ENCODE assay signal across 8 cellular contexts in the genomic region with DNA sequence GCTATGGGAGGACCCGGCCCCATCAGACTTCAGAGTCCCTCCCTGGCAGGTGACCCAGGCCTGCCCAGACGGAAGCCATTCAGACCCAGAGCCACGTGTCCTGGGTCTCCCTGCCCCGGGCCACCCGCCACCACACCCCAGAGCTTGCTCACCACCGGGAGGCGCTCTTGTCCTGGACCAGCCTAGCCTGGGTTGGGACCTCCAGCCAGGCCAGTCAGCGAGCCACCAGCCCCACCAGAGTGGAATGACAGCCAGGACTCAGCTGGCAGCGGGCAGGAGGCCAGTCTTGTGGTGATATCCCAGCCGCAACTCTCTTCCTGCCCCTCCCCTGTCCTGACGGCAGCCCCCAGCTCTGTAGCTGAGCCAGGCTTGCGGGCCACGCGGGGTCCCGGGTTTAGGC. TPM values are rescaled to one million over a fixed set of nuclear protein-coding genes. Genes with fewer than 3 reads are reported as not detected.
A peak's percentile ranks its signal among the peaks of the same experiment; 100 is the strongest.
DNase-seq lines count a peak whose midpoint lies in the region; ATAC-seq, FAIRE-seq and TF ChIP-seq lines count a peak whose summit lies in the region.

No MANE protein-coding gene starts in this region.

- H3K4me2 ChIP-seq in Loucy (ENCODE audit: low read depth, low read length, poor library complexity, severe bottlenecking): no peak overlapping the region
- no peak overlapping the region for H3K4me2 ChIP-seq in K562 (ENCODE audit: insufficient read depth, low read length)

- H3K36me3 ChIP-seq in CD4-positive, CD25-positive, alpha-beta regulatory T cell (ENCODE audit: control insufficient read depth, insufficient read depth, low read length): no peaks in the 10 kb centered on the region
- H3K36me3 ChIP-seq in Loucy (ENCODE audit: insufficient read depth, low read length): no peaks in the 10 kb centered on the region
- H3K36me3 ChIP-seq in K562 (ENCODE audit: control insufficient read depth, insufficient read depth, low read length): no peaks in the 10 kb centered on the region

- H3K9me3 Mint-ChIP-seq in CD4-positive, CD25-positive, alpha-beta regulatory T cell: no peaks in the 10 kb centered on the region

- H3K9me1 ChIP-seq in K562 (ENCODE audit: control insufficient read depth, insufficient read depth, low read length): no peaks in the 10 kb centered on the region

- no peak overlapping the region for H3K27ac ChIP-seq in CD4-positive, CD25-positive, alpha-beta regulatory T cell (ENCODE audit: insufficient read depth, low read length, poor library complexity, severe bottlenecking)
- H3K27ac ChIP-seq in K562 (ENCODE audit: extremely low read depth, low read depth, low read length): no peak overlapping the region

- peaks cover 28% of the 10 kb centered on the region for H3K4me1 ChIP-seq in CD4-positive, CD25-positive, alpha-beta regulatory T cell (ENCODE audit: control insufficient read depth, insufficient read depth, low read length, poor library complexity, severe bottlenecking)
- H3K4me1 ChIP-seq in Loucy (ENCODE audit: insufficient read depth, low read length, poor library complexity, severe bottlenecking) (peaks cover 5% of the 10 kb centered on the region), K562 (replicated peaks in 1 of 2; ENCODE audit: control insufficient read depth in 2 of 2, insufficient read depth in 2 of 2, low read length in 2 of 2) (peaks cover 9 to 92% of the 10 kb centered on the region in 2 experiments; a peak in 4 of 5 replicates)

- peaks cover 0 to 23% (median 5%) of the 10 kb centered on the region in 4 donors for H3K4me1 Mint-ChIP-seq in CD4-positive, CD25-positive, alpha-beta regulatory T cell

- H3F3A ChIP-seq in Loucy (ENCODE audit: low read depth): no peaks in the 10 kb centered on the region

- TF ChIP-seq CTCF in Loucy (conservative IDR thresholded peaks at IDR 0.05; ENCODE audit: low read length): peak; percentile 48
- TF ChIP-seq CTCF in K562 (IDR thresholded peaks at IDR 0.05 in 2 of 3, conservative IDR thresholded peaks at IDR 0.05 in 1 of 3; ENCODE audit: insufficient read depth in 2 of 3, low read depth in 1 of 3, low read length in 3 of 3): peak; percentile 61 to 77 (median 66)

- H3K9me3 ChIP-seq in CD4-positive, CD25-positive, alpha-beta regulatory T cell (ENCODE audit: control insufficient read depth in 2 of 2, low read length in 2 of 2): no peaks in the 10 kb centered on the region
- no peaks in the 10 kb centered on the region for H3K9me3 ChIP-seq in Loucy (ENCODE audit: insufficient read depth, low read depth, low read length)
- H3K9me3 ChIP-seq in K562 (replicated peaks; ENCODE audit: control insufficient read depth, insufficient read depth, low read depth, low read length): no peaks in the 10 kb centered on the region

- no peak overlapping the region for H2AFZ ChIP-seq in Loucy (ENCODE audit: low read length)
- H2AFZ ChIP-seq in K562 (ENCODE audit: low read depth, low read length): peak overlapping the region; percentile 55

- intact Hi-C loops in K562 (cut with micrococcal nuclease): loop anchor here (2.0 kb wide), 1 partner anchor 59 kb away; no protein-coding TSS in a partner anchor

- 34% methylated on average over 15 of the region's 15 CpGs for WGBS in K562 (ENCODE audit: insufficient coverage, low coverage, missing lambda C conversion rate)

- no peak overlapping the region for H3K27ac Mint-ChIP-seq in CD4-positive, CD25-positive, alpha-beta regulatory T cell

- no peak for FAIRE-seq in K562 (lab: Jason Lieb, UNC)

- no TSS peak for BruUV-seq in K562 (replicated peaks; lab: Mats Ljungman, UMichigan)

- H4K20me1 ChIP-seq in Loucy (ENCODE audit: insufficient read depth, low read length, poor library complexity, severe bottlenecking) (no peaks in the 10 kb centered on the region), K562 (replicated peaks; ENCODE audit: control insufficient read depth, insufficient read depth, low read length) (no peaks in the 10 kb centered on the region)

- no peaks in the 10 kb centered on the region for H3K36me3 Mint-ChIP-seq in CD4-positive, CD25-positive, alpha-beta regulatory T cell

- no peaks in the 10 kb centered on the region for H3K9me2 ChIP-seq in Loucy (replicated peaks; ENCODE audit: low read depth, low read length)

- no peak for TF ChIP-seq EP300 in K562 (IDR thresholded peaks at IDR 0.05; ENCODE audit: low read length)

- peak in 1 of 2 experiments; percentile 39; a peak in 2 of 4 replicates for TF ChIP-seq RAD21 in K562 (CRISPR knock-in tag; conservative IDR thresholded peaks at IDR 0.05 in 1 of 2, IDR thresholded peaks at IDR 0.05 in 1 of 2)

- TF ChIP-seq POLR2A in K562 (conservative IDR thresholded peaks at IDR 0.05): no peak

- ATAC-seq in CD4-positive, CD25-positive, alpha-beta regulatory T cell (ENCODE audit: low read depth in 2 of 2): no peak
- ATAC-seq in K562: peak; percentile 45

- H3K79me2 ChIP-seq in Loucy (ENCODE audit: insufficient read depth, low read length): no peaks in the 10 kb centered on the region
- no peaks in the 10 kb centered on the region for H3K79me2 ChIP-seq in K562 (ENCODE audit: control insufficient read depth, insufficient read depth, low read length)

- H3K4me3 Mint-ChIP-seq in CD4-positive, CD25-positive, alpha-beta regulatory T cell: peak overlapping the region in 3 of 4 donors; percentile 24 to 73 (median 26)

- POLR2A ChIA-PET in K562 (lab: Yijun Ruan, JAX): interaction anchor here (0.5 to 1.2 kb wide), 5 partner anchors 16 to 706 kb away, joined by 3 to 4 read pairs (median 3); a partner anchor contains a TSS

- H3K27me3 Mint-ChIP-seq in CD4-positive, CD25-positive, alpha-beta regulatory T cell: peaks cover 7% of the 10 kb centered on the region

- no peaks in the 10 kb centered on the region for H3K27me3 ChIP-seq in CD4-positive, CD25-positive, alpha-beta regulatory T cell (ENCODE audit: control insufficient read depth, insufficient read depth, low read length)
- no peaks in the 10 kb centered on the region for H3K27me3 ChIP-seq in Loucy (ENCODE audit: insufficient read depth, low read length, poor library complexity, severe bottlenecking)
- H3K27me3 ChIP-seq in K562 (ENCODE audit: control insufficient read depth in 2 of 2, insufficient read depth in 2 of 2, low read length in 2 of 2): no peaks in the 10 kb centered on the region

- in situ Hi-C loops in K562 (cut with MboI): no loop called here
- in situ Hi-C loops in ACHN (cut with HindIII; ENCODE audit: low pct_ligation_motif_present, low pct_unique_long_range_greater_than_20kb, low sequenced_read_pairs): no loop called here

- peak in 1 of 3 donors; percentile 38 for DNase-seq in CD4-positive, CD25-positive, alpha-beta regulatory T cell
- DNase-seq in K562 (ENCODE audit: extremely low read depth in 1 of 4, low spot score in 3 of 4) (peak; percentile 52 to 62 (median 58)), midbrain (lab: John Stamatoyannopoulos, UW) (peak; percentile 74), DMS53 treated with DMSO at 0.1 percent for 48 hours (lab: John Stamatoyannopoulos, UW; ENCODE audit: unreplicated experiment) (no peak), NCI-H2171 (lab: John Stamatoyannopoulos, UW) (no peak), NCI-H146 (lab: John Stamatoyannopoulos, UW) (no peak), ACHN (no peak)

- CTCF ChIA-PET in K562 (lab: Yijun Ruan, JAX; ENCODE audit: low intra/inter-chr PET ratio): no interaction called here

- no peak overlapping the region for H3K9ac ChIP-seq in Loucy (ENCODE audit: low read depth, low read length, poor library complexity, severe bottlenecking)
- peak overlapping the region in 1 of 2 experiments; percentile 3; a peak in 2 of 4 replicates for H3K9ac ChIP-seq in K562 (ENCODE audit: insufficient read depth in 1 of 2, low read depth in 2 of 2, low read length in 2 of 2)

- H3K4me3 ChIP-seq in CD4-positive, CD25-positive, alpha-beta regulatory T cell (ENCODE audit: low read depth, low read length): no peak overlapping the region
- H3K4me3 ChIP-seq in Loucy (ENCODE audit: low read length, poor library complexity, severe bottlenecking): no peak overlapping the region
- H3K4me3 ChIP-seq in K562: no peak overlapping the region

RNA-seq across cellular contexts. Expression of a gene that starts 1.7 kb away (rescaled TPM):
- 15.4 TPM for total RNA-seq in CD4-positive, CD25-positive, alpha-beta regulatory T cell
- polyA plus RNA-seq in CD4-positive, CD25-positive, alpha-beta regulatory T cell: under 1 TPM in 1 of 4 donors, not detected in 3; 0.47 TPM
- 1.9 and 6.7 TPM in 2 replicates for total RNA-seq in K562 (2011; cell fraction: chromatin; rRNA removed; ENCODE audit: low replicate concordance)
- total RNA-seq in K562 (2011; cell fraction: nucleolus; rRNA removed): 6.7 and 8.8 TPM in 2 replicates
- 4.5 and 5.2 TPM in 2 replicates for total RNA-seq in K562 (2011; cell fraction: nucleoplasm; rRNA removed)
- total RNA-seq in K562 (2014; rRNA removed) (5.2 and 7.4 TPM in 2 replicates), K562 (2014; rRNA removed; fragmentation: Illumina TruSeq; extraction: Trizol) (0.65 TPM in 1 of 2 replicates, not detected in the other), K562 (2015; rRNA removed; fragmentation: Illumina TruSeq; extraction: Trizol) (2.0 and 2.9 TPM in 2 replicates), K562 (2021) (4.6 and 4.7 TPM in 2 replicates)
- polyA plus RNA-seq in K562 (2011; rRNA removed) (2.6 and 4.4 TPM in 2 replicates), K562 (2014; fragmentation: Illumina TruSeq; extraction: Trizol) (1.2 and 2.7 TPM in 2 replicates), K562 (2014; fragmentation: Nextera tagmentation; extraction: Ambion mirVana) (under 1 TPM; 0.46 to 0.55 TPM), K562 (2014; rRNA removed) (7.0 and 7.1 TPM in 2 replicates)
- polyA plus RNA-seq in K562 (2011; cell fraction: cytosol; rRNA removed): 5.3 and 10.5 TPM in 2 replicates
- 23.2 and 26.0 TPM in 2 replicates for polyA plus RNA-seq in K562 (2011; cell fraction: nucleus; rRNA removed)
- polyA plus RNA-seq in K562 (2012): 8.5 and 12.1 TPM in 2 replicates
- polyA minus RNA-seq in K562 (2011; rRNA and poly(A)+ RNA removed): 0.51 TPM in 1 of 2 replicates, not detected in the other
- 1.8 and 3.4 TPM in 2 replicates for polyA minus RNA-seq in K562 (2011; cell fraction: cytosol; rRNA and poly(A)+ RNA removed)
- 5.7 and 10.0 TPM in 2 replicates for polyA minus RNA-seq in K562 (2011; cell fraction: nucleus; rRNA and poly(A)+ RNA removed)

RNA-seq across cellular contexts. Expression of a gene that starts 7.2 kb away (rescaled TPM):
- total RNA-seq in CD4-positive, CD25-positive, alpha-beta regulatory T cell: not detected
- not detected for polyA plus RNA-seq in CD4-positive, CD25-positive, alpha-beta regulatory T cell
- 3.1 and 3.4 TPM in 2 replicates for total RNA-seq in K562 (2011; cell fraction: chromatin; rRNA removed; ENCODE audit: low replicate concordance)
- total RNA-seq in K562 (2011; cell fraction: nucleolus; rRNA removed): 1.2 and 1.7 TPM in 2 replicates
- total RNA-seq in K562 (2011; cell fraction: nucleoplasm; rRNA removed): 3.5 and 4.7 TPM in 2 replicates
- total RNA-seq in K562 (2014; rRNA removed) (0.08 TPM in 1 of 2 replicates, not detected in the other), K562 (2014; rRNA removed; fragmentation: Illumina TruSeq; extraction: Trizol) (0.04 and 0.10 TPM in 2 replicates), K562 (2015; rRNA removed; fragmentation: Illumina TruSeq; extraction: Trizol) (not detected in 2 replicates), K562 (2021) (0.11 and 0.16 TPM in 2 replicates)
- polyA plus RNA-seq in K562 (2011; rRNA removed) (0.04 and 0.14 TPM in 2 replicates), K562 (2014; fragmentation: Illumina TruSeq; extraction: Trizol) (0.04 TPM in 1 of 2 replicates, not detected in the other), K562 (2014; fragmentation: Nextera tagmentation; extraction: Ambion mirVana) (not detected), K562 (2014; rRNA removed) (0.11 and 0.12 TPM in 2 replicates)
- 0.21 TPM in 1 of 2 replicates, not detected in the other for polyA plus RNA-seq in K562 (2011; cell fraction: cytosol; rRNA removed)
- 2.1 and 4.2 TPM in 2 replicates for polyA plus RNA-seq in K562 (2011; cell fraction: nucleus; rRNA removed)
- 0.30 and 0.53 TPM in 2 replicates for polyA plus RNA-seq in K562 (2012)
- polyA minus RNA-seq in K562 (2011; rRNA and poly(A)+ RNA removed): 0.27 and 0.81 TPM in 2 replicates
- not detected in 2 replicates for polyA minus RNA-seq in K562 (2011; cell fraction: cytosol; rRNA and poly(A)+ RNA removed)
- polyA minus RNA-seq in K562 (2011; cell fraction: nucleus; rRNA and poly(A)+ RNA removed): 1.3 and 2.4 TPM in 2 replicates

RNA-seq across cellular contexts. Expression of a gene that starts 16.6 kb away (rescaled TPM):
- 83.3 TPM for total RNA-seq in CD4-positive, CD25-positive, alpha-beta regulatory T cell
- polyA plus RNA-seq in CD4-positive, CD25-positive, alpha-beta regulatory T cell: 10 to 100 TPM; 46.7 to 67.5 (median 66.0) TPM
- total RNA-seq in K562 (2011; cell fraction: chromatin; rRNA removed; ENCODE audit: low replicate concordance): 38.8 and 156 TPM in 2 replicates
- 232 and 251 TPM in 2 replicates for total RNA-seq in K562 (2011; cell fraction: nucleolus; rRNA removed)
- 92.5 and 109 TPM in 2 replicates for total RNA-seq in K562 (2011; cell fraction: nucleoplasm; rRNA removed)
- 147 and 175 TPM in 2 replicates for total RNA-seq in K562 (2014; rRNA removed)
- 13.6 and 20.4 TPM in 2 replicates for total RNA-seq in K562 (2014; rRNA removed; fragmentation: Illumina TruSeq; extraction: Trizol)
- 59.9 and 63.7 TPM in 2 replicates for total RNA-seq in K562 (2015; rRNA removed; fragmentation: Illumina TruSeq; extraction: Trizol)
- total RNA-seq in K562 (2021): 136 and 140 TPM in 2 replicates
- 38.5 and 41.3 TPM in 2 replicates for polyA plus RNA-seq in K562 (2011; rRNA removed)
- polyA plus RNA-seq in K562 (2011; cell fraction: cytosol; rRNA removed): 53.8 and 128 TPM in 2 replicates
- polyA plus RNA-seq in K562 (2011; cell fraction: nucleus; rRNA removed): 400 and 559 TPM in 2 replicates
- polyA plus RNA-seq in K562 (2012): 69.4 and 95.1 TPM in 2 replicates
- 23.3 and 45.8 TPM in 2 replicates for polyA plus RNA-seq in K562 (2014; fragmentation: Illumina TruSeq; extraction: Trizol)
- polyA plus RNA-seq in K562 (2014; fragmentation: Nextera tagmentation; extraction: Ambion mirVana): 1 to 10 TPM; 1.2 to 6.2 TPM
- polyA plus RNA-seq in K562 (2014; rRNA removed): 175 and 182 TPM in 2 replicates
- polyA minus RNA-seq in K562 (2011; rRNA and poly(A)+ RNA removed): 1.6 and 3.6 TPM in 2 replicates
- 13.8 and 14.0 TPM in 2 replicates for polyA minus RNA-seq in K562 (2011; cell fraction: cytosol; rRNA and poly(A)+ RNA removed)
- 57.6 and 59.5 TPM in 2 replicates for polyA minus RNA-seq in K562 (2011; cell fraction: nucleus; rRNA and poly(A)+ RNA removed)

RNA-seq across cellular contexts. Expression of a gene that starts 20.7 kb away (rescaled TPM):
- 1.0 TPM for total RNA-seq in CD4-positive, CD25-positive, alpha-beta regulatory T cell
- polyA plus RNA-seq in CD4-positive, CD25-positive, alpha-beta regulatory T cell: 1 to 10 TPM in 3 of 4 donors, under 1 TPM in 1; 0.38 to 4.5 (median 2.9) TPM
- not detected in 2 replicates for total RNA-seq in K562 (2011; cell fraction: chromatin; rRNA removed; ENCODE audit: low replicate concordance)
- total RNA-seq in K562 (2011; cell fraction: nucleolus; rRNA removed): not detected in 2 replicates
- total RNA-seq in K562 (2011; cell fraction: nucleoplasm; rRNA removed): not detected in 2 replicates
- total RNA-seq in K562 (2014; rRNA removed) (not detected in 2 replicates), K562 (2014; rRNA removed; fragmentation: Illumina TruSeq; extraction: Trizol) (not detected in 2 replicates), K562 (2015; rRNA removed; fragmentation: Illumina TruSeq; extraction: Trizol) (not detected in 2 replicates), K562 (2021) (0.18 and 0.29 TPM in 2 replicates)
- polyA plus RNA-seq in K562 (2011; rRNA removed) (0.07 TPM in 1 of 2 replicates, not detected in the other), K562 (2014; fragmentation: Illumina TruSeq; extraction: Trizol) (not detected in 2 replicates), K562 (2014; fragmentation: Nextera tagmentation; extraction: Ambion mirVana) (not detected), K562 (2014; rRNA removed) (0.27 TPM in 1 of 2 replicates, not detected in the other)
- 0.22 and 1.1 TPM in 2 replicates for polyA plus RNA-seq in K562 (2011; cell fraction: cytosol; rRNA removed)
- 0.34 and 0.65 TPM in 2 replicates for polyA plus RNA-seq in K562 (2011; cell fraction: nucleus; rRNA removed)
- polyA plus RNA-seq in K562 (2012): 0.58 and 0.59 TPM in 2 replicates
- polyA minus RNA-seq in K562 (2011; rRNA and poly(A)+ RNA removed): not detected in 2 replicates
- polyA minus RNA-seq in K562 (2011; cell fraction: cytosol; rRNA and poly(A)+ RNA removed): not detected in 2 replicates
- polyA minus RNA-seq in K562 (2011; cell fraction: nucleus; rRNA and poly(A)+ RNA removed): 0.27 and 0.44 TPM in 2 replicates

RNA-seq across cellular contexts. Expression of a gene that starts 23.6 kb away (rescaled TPM):
- total RNA-seq in CD4-positive, CD25-positive, alpha-beta regulatory T cell: 1.4 TPM
- not detected for polyA plus RNA-seq in CD4-positive, CD25-positive, alpha-beta regulatory T cell
- 1.3 TPM in 1 of 2 replicates, not detected in the other for total RNA-seq in K562 (2011; cell fraction: chromatin; rRNA removed; ENCODE audit: low replicate concordance)
- 0.67 and 0.92 TPM in 2 replicates for total RNA-seq in K562 (2011; cell fraction: nucleolus; rRNA removed)
- total RNA-seq in K562 (2011; cell fraction: nucleoplasm; rRNA removed): 0.51 TPM in 1 of 2 replicates, not detected in the other
- not detected in 2 replicates for total RNA-seq in K562 (2014; rRNA removed)
- not detected in 2 replicates for total RNA-seq in K562 (2014; rRNA removed; fragmentation: Illumina TruSeq; extraction: Trizol)
- total RNA-seq in K562 (2015; rRNA removed; fragmentation: Illumina TruSeq; extraction: Trizol): not detected in 2 replicates
- not detected in 2 replicates for total RNA-seq in K562 (2021)
- polyA plus RNA-seq in K562 (2011; rRNA removed): 0.24 TPM in 1 of 2 replicates, not detected in the other
- polyA plus RNA-seq in K562 (2011; cell fraction: cytosol; rRNA removed): not detected in 2 replicates
- polyA plus RNA-seq in K562 (2011; cell fraction: nucleus; rRNA removed): 1.0 and 1.2 TPM in 2 replicates
- polyA plus RNA-seq in K562 (2012): 0.32 and 0.35 TPM in 2 replicates
- polyA plus RNA-seq in K562 (2014; fragmentation: Illumina TruSeq; extraction: Trizol): not detected in 2 replicates
- polyA plus RNA-seq in K562 (2014; fragmentation: Nextera tagmentation; extraction: Ambion mirVana): not detected
- 0.05 TPM in 1 of 2 replicates, not detected in the other for polyA plus RNA-seq in K562 (2014; rRNA removed)
- not detected in 2 replicates for polyA minus RNA-seq in K562 (2011; rRNA and poly(A)+ RNA removed)
- polyA minus RNA-seq in K562 (2011; cell fraction: cytosol; rRNA and poly(A)+ RNA removed): not detected in 2 replicates
- not detected in 2 replicates for polyA minus RNA-seq in K562 (2011; cell fraction: nucleus; rRNA and poly(A)+ RNA removed)

Comparison
In these comparisons a context has a peak if more than half of its experiments do, and no peak if none do; other contexts are left out.
1. DNase-seq: peak in K562 (4 of 4) and midbrain (single experiment); none in DMS53 treated with DMSO at 0.1 percent for 48 hours (single experiment), NCI-H2171 (single experiment), NCI-H146 (single experiment) and ACHN (single experiment).